Comparison of ENCODE assay signal across 9 cellular contexts in the genomic region with DNA sequence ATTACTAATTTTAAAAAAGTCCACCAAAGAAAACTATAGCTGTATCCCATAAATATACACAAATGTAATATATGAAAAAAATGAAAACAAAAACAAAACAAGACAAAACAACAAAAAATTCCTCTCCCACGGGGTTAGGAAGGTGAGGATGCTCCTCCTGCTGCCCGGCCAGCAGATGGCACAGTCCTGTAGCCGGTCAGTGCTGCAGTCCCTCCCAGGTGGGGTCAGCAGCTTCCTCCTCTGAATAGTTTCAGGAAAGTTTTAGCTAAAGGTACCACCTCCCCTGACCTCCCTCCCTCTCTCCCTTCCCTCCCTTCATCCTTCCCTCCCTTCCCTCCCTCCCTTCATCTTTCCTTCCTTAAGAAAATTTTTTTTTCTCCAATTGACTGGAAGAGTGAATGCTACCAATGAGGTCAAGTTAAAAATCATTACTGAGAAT.
DNase-seq lines count a peak whose midpoint lies in the region; ATAC-seq, FAIRE-seq and TF ChIP-seq lines count a peak whose summit lies in the region.
"Had no signal": no experiment of that assay in that cellular context is flagged by ENCODE, and none has a peak within 500 bp of the region (broad histone marks: within the 10 kb centered on the region; RNA-seq: fewer than 3 reads in every experiment).

No MANE protein-coding gene starts in this region.

- H4K20me1 ChIP-seq in HepG2 (ENCODE audit: insufficient read depth, low read length), result no peaks in the 10 kb centered on the region

- H3K9me3 ChIP-seq in BE2C (no peaks in the 10 kb centered on the region), body of pancreas (no peaks in the 10 kb centered on the region), HepG2 (ENCODE audit: low read length) (no peaks in the 10 kb centered on the region)

- no peak overlapping the region for H3K27ac Mint-ChIP-seq in immature natural killer cell

- in situ Hi-C loops in HepG2 (cut with HindIII; ENCODE audit: extremely low pct_ligation_motif_present, low pct_unique_long_range_greater_than_20kb), result no loop called here

- DNase-seq in BE2C (peak; percentile 20), HPDE6-E6E7 (ENCODE audit: extremely low spot score) (peak; percentile 49), body of pancreas (peak; percentile 48 to 61 (median 54)), HepG2 (ENCODE audit: low spot score) (peak; percentile 44), SIG-M5 treated with dmso at 0.1 percent for 504 hours (lab: John Stamatoyannopoulos, UW; ENCODE audit: unreplicated experiment) (no peak), immature natural killer cell (no peak)
- no peak for DNase-seq in central memory CD4-positive, alpha-beta T cell
- DNase-seq: activated CD4-positive, alpha-beta T cell treated with anti-CD3 and anti-CD28 coated beads for 4 hours had no signal

- CTCF ChIA-PET in HepG2 (lab: Yijun Ruan, JAX; ENCODE audit: low intra/inter-chr PET ratio, low total read pairs), result interaction anchor here (0.9 to 1.4 kb wide), 3 partner anchors 36 to 237 kb away, joined by 3 to 6 read pairs (median 5); no protein-coding TSS in a partner anchor

- H3K4me2 ChIP-seq in HepG2 (ENCODE audit: low read depth, low read length), result no peak overlapping the region

- intact Hi-C loops in body of pancreas (cut with DNase I) (no loop called here), HepG2 (cut with micrococcal nuclease; ENCODE audit: unreplicated experiment) (loop anchor here (1.0 to 2.0 kb wide), 4 partner anchors 36 to 158 kb away; no protein-coding TSS in a partner anchor)

- peak; percentile 53 for TF ChIP-seq RAD21 in HepG2 (CRISPR knock-in tag; IDR thresholded peaks at IDR 0.05)

- H3K9me3 Mint-ChIP-seq in immature natural killer cell, result peaks cover 0 to 2% (median 0%) of the 10 kb centered on the region in 6 donors

- TF ChIP-seq CTCF in BE2C (IDR thresholded peaks at IDR 0.05; ENCODE audit: low read depth, low read length) (peak; percentile 60), body of pancreas (IDR thresholded peaks at IDR 0.05) (peak; percentile 27 to 80 (median 64)), HepG2 (CRISPR knock-in tag; IDR thresholded peaks at IDR 0.05) (peak; percentile 80)

- no peak for TF ChIP-seq POLR2A in body of pancreas (IDR thresholded peaks at IDR 0.05)
- TF ChIP-seq POLR2A in HepG2 (IDR thresholded peaks at IDR 0.05; ENCODE audit: insufficient read depth in 1 of 2, low read depth in 2 of 2, low read length in 2 of 2), result no peak

- no peak overlapping the region for H3K4me3 Mint-ChIP-seq in immature natural killer cell

- H3K4me1 Mint-ChIP-seq in immature natural killer cell, result no peaks in the 10 kb centered on the region

- FAIRE-seq in HepG2 (lab: Jason Lieb, UNC), result peak; percentile 54

- BruUV-seq in HepG2 (replicated peaks; lab: Mats Ljungman, UMichigan), result no TSS peak

- H3K27me3 ChIP-seq in BE2C, result no peaks in the 10 kb centered on the region
- H3K27me3 ChIP-seq in body of pancreas, result no peaks in the 10 kb centered on the region
- H3K27me3 ChIP-seq in HepG2 (ENCODE audit: control insufficient read depth in 1 of 2, insufficient read depth in 2 of 2, low read length in 2 of 2), result no peaks in the 10 kb centered on the region

- peaks cover 0 to 8% (median 3%) of the 10 kb centered on the region in 3 donors for H3K27me3 Mint-ChIP-seq in immature natural killer cell (ENCODE audit: low read depth in 3 of 3)

- TF ChIP-seq EP300 in HepG2 (IDR thresholded peaks at IDR 0.05; ENCODE audit: low read depth in 2 of 2, low read length in 2 of 2) (no peak), HepG2 (CRISPR knock-in tag; IDR thresholded peaks at IDR 0.05; ENCODE audit: borderline replicate concordance) (no peak)

- POLR2A ChIA-PET in HepG2 (lab: Yijun Ruan, JAX), result interaction anchor here (1.0 kb wide), 1 partner anchor 15 kb away, joined by 3 read pairs; no protein-coding TSS in a partner anchor

- no peaks in the 10 kb centered on the region for H3K79me2 ChIP-seq in HepG2 (ENCODE audit: insufficient read depth, low read length)

- H2AFZ ChIP-seq in HepG2 (ENCODE audit: low read length), result no peak overlapping the region

- H3K9ac ChIP-seq in HepG2 (ENCODE audit: insufficient read depth, low read depth, low read length), result no peak overlapping the region

- no peaks in the 10 kb centered on the region for H3K36me3 Mint-ChIP-seq in immature natural killer cell

- H3K27ac ChIP-seq in body of pancreas, result peak overlapping the region in 3 of 4 donors; percentile 4 to 68 (median 58)
- H3K27ac ChIP-seq in HepG2 (ENCODE audit: extremely low read length, insufficient read depth, low read length), result no peak overlapping the region

- H3K36me3 ChIP-seq in BE2C (no peaks in the 10 kb centered on the region), body of pancreas (replicated peaks in 1 of 2; ENCODE audit: insufficient read depth in 1 of 2, low read depth in 2 of 2) (no peaks in the 10 kb centered on the region), HepG2 (replicated peaks in 1 of 2; ENCODE audit: control insufficient read depth in 1 of 2, insufficient read depth in 2 of 2, low read length in 2 of 2) (peaks cover 1 to 16% of the 10 kb centered on the region in 2 experiments; a peak in 2 of 5 replicates)

- WGBS in body of pancreas, 2 donors, result 8 to 16% methylated on average over 3 of the region's 3 CpGs
- WGBS in HepG2 (ENCODE audit: low lambda C conversion rate), result 8% methylated on average over 3 of the region's 3 CpGs

- no peak overlapping the region for H3K4me3 ChIP-seq in BE2C (ENCODE audit: low read depth, low read length)
- no peak overlapping the region for H3K4me3 ChIP-seq in body of pancreas
- H3K4me3 ChIP-seq in HepG2 (replicated peaks in 1 of 3; ENCODE audit: insufficient read depth in 1 of 3, low read depth in 2 of 3, low read length in 3 of 3), result no peak overlapping the region

- H3K4me1 ChIP-seq in BE2C, result no peaks in the 10 kb centered on the region
- H3K4me1 ChIP-seq in body of pancreas, result peaks cover 32% of the 10 kb centered on the region
- H3K4me1 ChIP-seq in HepG2 (ENCODE audit: insufficient read depth, low read length), result peaks cover 32% of the 10 kb centered on the region

- ATAC-seq in body of pancreas (peak; percentile 84), HepG2 (peak; percentile 99), HG03469 (IDR thresholded peaks at IDR 0.05; ENCODE audit: unreplicated experiment) (no peak)

TF ChIP-seq in HepG2, 621 proteins besides CTCF, POLR2A, EP300 and RAD21 (continues in another document):
- no peak for TF ChIP-seq ZFP62 (CRISPR knock-in tag; IDR thresholded peaks at IDR 0.05)
- TF ChIP-seq ZNF281 (CRISPR knock-in tag; IDR thresholded peaks at IDR 0.05; ENCODE audit: borderline replicate concordance), result no peak
- no peak for TF ChIP-seq GRHL1 (CRISPR knock-in tag; conservative IDR thresholded peaks at IDR 0.05)
- no peak for TF ChIP-seq ZBTB20 (CRISPR knock-in tag; IDR thresholded peaks at IDR 0.05; ENCODE audit: borderline replicate concordance, low read depth)
- no peak for TF ChIP-seq CEBPB (IDR thresholded peaks at IDR 0.05; ENCODE audit: borderline replicate concordance, low read depth, low read length)
- TF ChIP-seq FOSL2 (CRISPR knock-in tag; IDR thresholded peaks at IDR 0.05), result 0 out of 2 replicates have a peak, but pooled peaks have one; percentile 19
- no peak for TF ChIP-seq DDIT3 (CRISPR knock-in tag; IDR thresholded peaks at IDR 0.05)

Comparison
In these comparisons a context has a peak if more than half of its experiments do, and no peak if none do; other contexts are left out.
1. DNase-seq: peak in BE2C (single experiment), HPDE6-E6E7 (single experiment), body of pancreas (4 of 4) and HepG2 (single experiment); none in central memory CD4-positive, alpha-beta T cell (single experiment), SIG-M5 treated with dmso at 0.1 percent for 504 hours (single experiment) and immature natural killer cell (0 of 3).
2. Peak in every context shown above with its lines, with median percentiles within 50 percentile points of each other: CTCF ChIP-seq.